ENCODE assay signal across 32 cellular contexts in the genomic region with DNA sequence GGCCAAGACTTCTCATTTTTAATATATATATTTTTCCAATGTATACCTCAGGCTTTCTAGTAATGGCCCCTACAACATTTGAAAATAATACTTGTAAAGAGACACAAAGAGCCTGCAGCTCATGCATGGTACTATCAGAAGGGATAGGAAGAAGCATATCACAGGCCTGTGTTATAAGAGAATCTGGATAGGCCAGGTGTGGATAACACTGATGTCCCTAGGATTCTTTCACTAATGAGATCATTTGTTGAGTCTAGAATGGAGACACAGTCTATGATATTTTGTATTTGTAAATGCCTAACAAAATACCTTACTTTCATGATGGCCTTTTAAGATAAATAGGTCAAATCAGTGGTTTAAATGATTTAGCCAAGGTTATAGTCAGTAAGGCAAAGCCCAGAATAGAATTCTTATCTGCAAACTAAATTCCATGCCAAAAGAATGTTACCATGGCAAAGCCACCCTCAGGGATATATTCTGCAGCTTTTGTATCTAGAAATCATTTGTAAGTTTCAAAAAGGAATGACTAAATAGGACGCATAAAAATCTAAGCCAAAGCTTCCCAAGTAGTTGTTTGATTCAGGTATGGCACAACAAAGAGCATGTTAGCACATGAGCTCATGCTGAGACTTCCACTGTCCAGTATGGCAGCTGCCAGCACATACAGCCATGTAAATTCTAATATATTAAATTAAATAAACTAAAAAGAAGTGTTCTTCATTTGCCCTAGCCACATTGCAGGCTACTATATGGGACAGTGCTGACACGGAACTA.
"Had no signal": no experiment of that assay in that cellular context is flagged by ENCODE, and none has a peak within 500 bp of the region (broad histone marks: within the 10 kb centered on the region; RNA-seq: fewer than 3 reads in every experiment).

No MANE protein-coding gene starts in this region.

- H3K27me3 ChIP-seq: esophagus muscularis mucosa, right lobe of liver, tibial nerve had no signal

- H3K27me3 Mint-ChIP-seq: activated CD4-positive, alpha-beta memory T cell treated with anti-CD3 and anti-CD28 coated beads for 36 hours; activated naive CD8-positive, alpha-beta T cell treated with anti-CD3 and anti-CD28 coated beads for 36 hours; memory B cell; naive thymus-derived CD4-positive, alpha-beta T cell had no signal

- H3K27ac Mint-ChIP-seq: activated CD4-positive, alpha-beta memory T cell treated with anti-CD3 and anti-CD28 coated beads for 36 hours; activated naive CD4-positive, alpha-beta T cell treated with anti-CD3 and anti-CD28 coated beads for 36 hours; activated naive CD8-positive, alpha-beta T cell treated with anti-CD3 and anti-CD28 coated beads for 36 hours; activated T-helper 1 cell treated with anti-CD3 and anti-CD28 coated beads, Interleukin-12 subunit alpha, Interleukin-12 subunit beta, Interleukin-2, Interleukin-4 antibody, amounts not matched to agents 30 ng/mL and 10 ng/mL and 1 ng/mL, durations not matched to agents 14 hours and 24 hours and 36 hours; memory B cell; naive thymus-derived CD4-positive, alpha-beta T cell; T-helper 1 cell treated with Interleukin-12 subunit alpha and Interleukin-12 subunit beta and Interleukin-4 antibody, amounts not matched to agents 30 μg/mL and 1 μg/mL, for 36 hours had no signal

- H3K9me3 ChIP-seq: esophagus muscularis mucosa, right lobe of liver, tibial nerve had no signal

- H3K4me3 ChIP-seq: esophagus muscularis mucosa, right lobe of liver, tibial nerve had no signal

- DNase-seq: activated CD4-positive, alpha-beta memory T cell treated with anti-CD3 and anti-CD28 coated beads for 36 hours; activated CD4-positive, alpha-beta T cell treated with anti-CD3 and anti-CD28 coated beads for 48 hours; activated CD8-positive, alpha-beta memory T cell treated with anti-CD3 and anti-CD28 coated beads, Interleukin-2, amount 50 U/mL, for 4 hours; activated effector memory CD4-positive, alpha-beta T cell treated with anti-CD3 and anti-CD28 coated beads, Interleukin-2, amount 50 U/mL, for 16 hours; activated naive CD4-positive, alpha-beta T cell treated with anti-CD3 and anti-CD28 coated beads for 36 hours; activated naive CD8-positive, alpha-beta T cell treated with anti-CD3 and anti-CD28 coated beads for 36 hours; activated T-cell treated with anti-CD3 and anti-CD28 coated beads, Interleukin-2, amount 50 U/mL, for 1 hour; amniotic stem cell; cortex of kidney; glutamatergic neuron; hippocampal formation; left cardiac atrium; midbrain; naive thymus-derived CD4-positive, alpha-beta T cell; nucleus accumbens; posterior cingulate gyrus; right lobe of liver; stimulated activated CD4-positive, alpha-beta T cell treated with anti-CD3 and anti-CD28 coated beads, Interleukin-2, amount 100 ng/mL, for 48 hours; stimulated activated naive CD4-positive, alpha-beta T cell treated with Interleukin-2 at 50 U/mL for 16 hours; SW 1271; T-helper 9 cell; WERI-Rb-1 had no signal

- H3K9me3 Mint-ChIP-seq: activated CD4-positive, alpha-beta memory T cell treated with anti-CD3 and anti-CD28 coated beads for 36 hours; activated naive CD4-positive, alpha-beta T cell treated with anti-CD3 and anti-CD28 coated beads for 36 hours; activated naive CD8-positive, alpha-beta T cell treated with anti-CD3 and anti-CD28 coated beads for 36 hours; activated T-helper 1 cell treated with anti-CD3 and anti-CD28 coated beads, Interleukin-12 subunit alpha, Interleukin-12 subunit beta, Interleukin-2, Interleukin-4 antibody, amounts not matched to agents 30 ng/mL and 10 ng/mL and 1 ng/mL, durations not matched to agents 14 hours and 24 hours and 36 hours; memory B cell; T-helper 1 cell treated with Interleukin-12 subunit alpha and Interleukin-12 subunit beta and Interleukin-4 antibody, amounts not matched to agents 30 μg/mL and 1 μg/mL, for 36 hours had no signal

- H3K4me3 Mint-ChIP-seq: activated CD4-positive, alpha-beta memory T cell treated with anti-CD3 and anti-CD28 coated beads for 36 hours; activated naive CD4-positive, alpha-beta T cell treated with anti-CD3 and anti-CD28 coated beads for 36 hours; activated naive CD8-positive, alpha-beta T cell treated with anti-CD3 and anti-CD28 coated beads for 36 hours; activated T-helper 1 cell treated with anti-CD3 and anti-CD28 coated beads, Interleukin-12 subunit alpha, Interleukin-12 subunit beta, Interleukin-2, Interleukin-4 antibody, amounts not matched to agents 30 ng/mL and 10 ng/mL and 1 ng/mL, durations not matched to agents 14 hours and 24 hours and 36 hours; memory B cell; naive thymus-derived CD4-positive, alpha-beta T cell; T-helper 1 cell treated with Interleukin-12 subunit alpha and Interleukin-12 subunit beta and Interleukin-4 antibody, amounts not matched to agents 30 μg/mL and 1 μg/mL, for 36 hours had no signal

- H3K27ac ChIP-seq: esophagus muscularis mucosa, right lobe of liver, tibial nerve, WERI-Rb-1 had no signal

- FAIRE-seq: endothelial cell of umbilical vein, frontal cortex, keratinocyte, TTC549 had no signal

- ATAC-seq: activated CD4-positive, CD25-positive, alpha-beta regulatory T cell treated with anti-CD3 and anti-CD28 coated beads, Interleukin-2, amount 50 U/mL, for 24 hours; naive thymus-derived CD4-positive, alpha-beta T cell; right lobe of liver had no signal
